ENCODE assay signal across 17 cellular contexts in genomic region chr3:113575191-113575590, GRCh38. TPM values are rescaled to one million over a fixed set of nuclear protein-coding genes. Genes with fewer than 3 reads are reported as not detected.
DNase-seq lines count a peak whose midpoint lies in the region; ATAC-seq, FAIRE-seq and TF ChIP-seq lines count a peak whose summit lies in the region.
"Had no signal": no experiment of that assay in that cellular context is flagged by ENCODE, and none has a peak within 500 bp of the region (broad histone marks: within the 10 kb centered on the region; RNA-seq: fewer than 3 reads in every experiment).

No MANE protein-coding gene starts in this region.

- CTCF ChIA-PET in A549 (lab: Yijun Ruan, JAX), result no interaction called here
- CTCF ChIA-PET in CD8-positive, alpha-beta memory T cell (lab: Charles Lee), result interaction anchor here (1.5 to 5.4 kb wide), 3 partner anchors 19 to 82 kb away, joined by 4 to 74 read pairs (median 67); no protein-coding TSS in a partner anchor

- no peaks in the 10 kb centered on the region for H3K9me3 Mint-ChIP-seq in CD8-positive, alpha-beta memory T cell
- no peaks in the 10 kb centered on the region for H3K9me3 Mint-ChIP-seq in memory B cell
- H3K9me3 Mint-ChIP-seq: activated naive CD4-positive, alpha-beta T cell treated with anti-CD3 and anti-CD28 coated beads for 36 hours; mesothelial cell of epicardium had no signal

- H3K4me1 ChIP-seq in A549 (peaks cover 25% of the 10 kb centered on the region), heart right ventricle (no peaks in the 10 kb centered on the region)
- H3K4me1 ChIP-seq in CD8-positive, alpha-beta memory T cell (ENCODE audit: insufficient read depth, low read length), result no peaks in the 10 kb centered on the region

- H3K36me3 ChIP-seq in CD8-positive, alpha-beta memory T cell (ENCODE audit: insufficient read depth, low read length), result peaks cover 14% of the 10 kb centered on the region
- H3K36me3 ChIP-seq in heart right ventricle, result no peaks in the 10 kb centered on the region
- H3K36me3 ChIP-seq: BLaER1 had no signal

- POLR2A ChIA-PET in A549 (lab: Yijun Ruan, JAX), result interaction anchor here (1.2 kb wide), 1 partner anchor 60 kb away, joined by 3 read pairs; the partner anchor contains the start of gene SPICE1
- POLR2A ChIA-PET in CD8-positive, alpha-beta memory T cell (lab: Charles Lee), result no interaction called here

- no peak for FAIRE-seq in A549 (lab: Jason Lieb, UNC)
- FAIRE-seq: G401.6, TTC549, urothelium cell line had no signal

- no peak overlapping the region for H3K4me3 Mint-ChIP-seq in CD8-positive, alpha-beta memory T cell
- no peak overlapping the region for H3K4me3 Mint-ChIP-seq in memory B cell
- H3K4me3 Mint-ChIP-seq: activated naive CD4-positive, alpha-beta T cell treated with anti-CD3 and anti-CD28 coated beads for 36 hours; mesothelial cell of epicardium had no signal

- WGBS in A549 (ENCODE audit: missing lambda C conversion rate), result 26% methylated on average over 4 of the region's 4 CpGs
- WGBS in heart right ventricle, 2 donors, result 32 to 46% methylated on average over 4 of the region's 4 CpGs

- intact Hi-C loops in heart right ventricle (cut with DNase I), result loop anchor here in 8 of 10 donors (5.0 to 10.0 kb wide), 4 partner anchors 60 to 83 kb away; partner anchors contain the start of gene SPICE1 (in 1 of the 8)

- H3K36me3 Mint-ChIP-seq in CD8-positive, alpha-beta memory T cell, result peaks cover 0 to 65% (median 11%) of the 10 kb centered on the region in 3 donors
- H3K36me3 Mint-ChIP-seq in memory B cell, result peaks cover 14% of the 10 kb centered on the region
- H3K36me3 Mint-ChIP-seq: mesothelial cell of epicardium had no signal

- peak overlapping the region in 5 of 8 donors; percentile 48 to 94 (median 85) for H3K27ac Mint-ChIP-seq in CD8-positive, alpha-beta memory T cell
- peak overlapping the region; percentile 69 for H3K27ac Mint-ChIP-seq in memory B cell
- H3K27ac Mint-ChIP-seq: activated naive CD4-positive, alpha-beta T cell treated with anti-CD3 and anti-CD28 coated beads for 36 hours; mesothelial cell of epicardium had no signal

- no peak for TF ChIP-seq EP300 in A549 (IDR thresholded peaks at IDR 0.05)

- in situ Hi-C loops in SK-MEL-5 (cut with HindIII; ENCODE audit: low pct_unique_long_range_greater_than_20kb, low sequenced_read_pairs), result no loop called here

- H3K4me3 ChIP-seq in A549 (no peak overlapping the region), heart right ventricle (no peak overlapping the region)
- no peak overlapping the region for H3K4me3 ChIP-seq in CD8-positive, alpha-beta memory T cell (ENCODE audit: low read length)
- H3K4me3 ChIP-seq: BLaER1 had no signal

- peak overlapping the region; percentile 49 for H3K4me2 ChIP-seq in A549
- H3K4me2 ChIP-seq: BLaER1 had no signal

- TF ChIP-seq RAD21 in A549 (conservative IDR thresholded peaks at IDR 0.05 in 1 of 2, IDR thresholded peaks at IDR 0.05 in 1 of 2), result no peak

- no peaks in the 10 kb centered on the region for H3K27me3 Mint-ChIP-seq in CD8-positive, alpha-beta memory T cell
- no peaks in the 10 kb centered on the region for H3K27me3 Mint-ChIP-seq in memory B cell

- ATAC-seq in A549 (peak in 1 of 2 experiments; percentile 51; a peak in 3 of 6 replicates), memory B cell (ENCODE audit: low read depth) (no peak), HG03097 (IDR thresholded peaks at IDR 0.05; ENCODE audit: low FRiP score, unreplicated experiment) (no peak), heart right ventricle (no peak)

- H3K9me3 ChIP-seq in A549 (peaks cover 8% of the 10 kb centered on the region; the same call in 1 of the 3 replicates), heart right ventricle (peaks cover 0 to 11% (median 0%) of the 10 kb centered on the region in 11 donors)
- H3K9me3 ChIP-seq in CD8-positive, alpha-beta memory T cell (ENCODE audit: low read length), result no peaks in the 10 kb centered on the region
- H3K9me3 ChIP-seq: BLaER1 had no signal

- TF ChIP-seq POLR2A in A549 (IDR thresholded peaks at IDR 0.05; ENCODE audit: low read length), result no peak

- DNase-seq in A549 (ENCODE audit: low read depth in 1 of 2, low spot score in 1 of 2) (peak in 1 of 2 experiments; percentile 59), SK-MEL-5 (ENCODE audit: low read depth, low spot score) (peak; percentile 13), memory B cell (ENCODE audit: low spot score in 2 of 2) (no peak), A172 (ENCODE audit: low spot score) (no peak), heart right ventricle (no peak)
- DNase-seq in CD8-positive, alpha-beta memory T cell, result no peak
- DNase-seq in stimulated activated CD4-positive, alpha-beta T cell treated with anti-CD3 and anti-CD28 coated beads, Interleukin-2, amount 100 ng/mL, for 24 hours, result no peak
- DNase-seq: activated naive CD4-positive, alpha-beta T cell treated with anti-CD3 and anti-CD28 coated beads for 36 hours; effector CD4-positive, alpha-beta T cell; NCI-H1105 treated with DMSO at 0.1 percent for 48 hours had no signal

- H3K27ac ChIP-seq in A549 (peak overlapping the region in 1 of 2 experiments; percentile 44; a peak in 1 of 6 replicates), heart right ventricle (no peak overlapping the region)
- H3K27ac ChIP-seq in CD8-positive, alpha-beta memory T cell (ENCODE audit: low read depth, low read length), result no peak overlapping the region
- H3K27ac ChIP-seq: BLaER1 had no signal

- no peaks in the 10 kb centered on the region for H3K27me3 ChIP-seq in CD8-positive, alpha-beta memory T cell (ENCODE audit: insufficient read depth, low read length, poor library complexity, severe bottlenecking)
- peaks cover 0 to 19% (median 5%) of the 10 kb centered on the region in 7 donors for H3K27me3 ChIP-seq in heart right ventricle
- H3K27me3 ChIP-seq: BLaER1 had no signal

- TF ChIP-seq CTCF in A549 (IDR thresholded peaks at IDR 0.05) (no peak), heart right ventricle (IDR thresholded peaks at IDR 0.05) (no peak)

- H3K4me1 Mint-ChIP-seq in CD8-positive, alpha-beta memory T cell, result peaks cover 4 to 11% (median 5%) of the 10 kb centered on the region in 3 donors
- peaks cover 11% of the 10 kb centered on the region for H3K4me1 Mint-ChIP-seq in memory B cell

TF ChIP-seq in A549, 52 proteins besides CTCF, POLR2A, EP300 and RAD21:
- TF ChIP-seq SMC3 (IDR thresholded peaks at IDR 0.05) (no peak), KDM5A (IDR thresholded peaks at IDR 0.05) (no peak), CHD4 (IDR thresholded peaks at IDR 0.05; ENCODE audit: borderline replicate concordance) (no peak), CBX8 (IDR thresholded peaks at IDR 0.05) (no peak), RCOR1 (IDR thresholded peaks at IDR 0.05; ENCODE audit: low read depth, low read length) (no peak), HOXB13 (CRISPR knock-in tag; IDR thresholded peaks at IDR 0.05; ENCODE audit: low read depth) (no peak), MAFK (IDR thresholded peaks at IDR 0.05; ENCODE audit: partially characterized antibody) (no peak), JUN (IDR thresholded peaks at IDR 0.05) (no peak), ZC3H11A (IDR thresholded peaks at IDR 0.05) (no peak), FOSB (CRISPR knock-in tag; IDR thresholded peaks at IDR 0.05) (no peak), CHD2 (IDR thresholded peaks at IDR 0.05; ENCODE audit: low read length, partially characterized antibody) (no peak), FOXS1 (CRISPR knock-in tag; IDR thresholded peaks at IDR 0.05) (no peak), FOSL2 (IDR thresholded peaks at IDR 0.05) (no peak), FOSL2 (CRISPR knock-in tag; IDR thresholded peaks at IDR 0.05) (no peak), NPAS2 (CRISPR knock-in tag; IDR thresholded peaks at IDR 0.05; ENCODE audit: borderline replicate concordance) (no peak), TFCP2L1 (CRISPR knock-in tag; IDR thresholded peaks at IDR 0.05) (no peak), POLR2AphosphoS2 (conservative IDR thresholded peaks at IDR 0.05; ENCODE audit: low read length) (no peak), PHF8 (IDR thresholded peaks at IDR 0.05; ENCODE audit: borderline replicate concordance, low read depth) (no peak)
- TF ChIP-seq, protein P1, sequence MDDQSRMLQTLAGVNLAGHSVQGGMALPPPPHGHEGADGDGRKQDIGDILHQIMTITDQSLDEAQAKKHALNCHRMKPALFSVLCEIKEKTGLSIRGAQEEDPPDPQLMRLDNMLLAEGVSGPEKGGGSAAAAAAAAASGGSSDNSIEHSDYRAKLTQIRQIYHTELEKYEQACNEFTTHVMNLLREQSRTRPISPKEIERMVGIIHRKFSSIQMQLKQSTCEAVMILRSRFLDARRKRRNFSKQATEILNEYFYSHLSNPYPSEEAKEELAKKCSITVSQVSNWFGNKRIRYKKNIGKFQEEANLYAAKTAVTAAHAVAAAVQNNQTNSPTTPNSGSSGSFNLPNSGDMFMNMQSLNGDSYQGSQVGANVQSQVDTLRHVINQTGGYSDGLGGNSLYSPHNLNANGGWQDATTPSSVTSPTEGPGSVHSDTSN (IDR thresholded peaks at IDR 0.05), result no peak

RNA-seq across cellular contexts. Expression of gene SIDT1, which starts 42.8 kb away (rescaled TPM):
- 7.5 and 8.4 TPM in 2 replicates for polyA plus RNA-seq in A549 (2011; rRNA removed)
- 3.5 and 3.8 TPM in 2 replicates for polyA plus RNA-seq in A549 (2012; cell fraction: cytosol; rRNA removed)
- 9.6 and 13.9 TPM in 2 replicates for polyA plus RNA-seq in A549 (2012; cell fraction: nucleus; rRNA removed)
- polyA plus RNA-seq in A549 (2017; fragmentation: RNase III; extraction: RNeasy Plus Mini Kit Qiagen cat#74134 plus additional on column Dnase treatment), result 0.25 to 0.43 TPM (median 0.25 TPM) in 3 replicates
- 17.8 and 18.3 TPM in 2 replicates for polyA minus RNA-seq in A549 (2011; rRNA and poly(A)+ RNA removed)
- total RNA-seq in CD8-positive, alpha-beta memory T cell, result 10 to 100 TPM; 14.8 to 16.6 TPM
- polyA plus RNA-seq in CD8-positive, alpha-beta memory T cell, result 23.9 TPM
- total RNA-seq in SK-MEL-5 (2014; rRNA removed; shearing (Covaris generic)), result 0.05 and 0.13 TPM in 2 replicates
- 0.05 and 0.06 TPM in 2 replicates for polyA plus RNA-seq in SK-MEL-5 (2015; cell fraction: cytosol; rRNA removed)
- polyA plus RNA-seq in SK-MEL-5 (2015; cell fraction: nucleus; rRNA removed), result not detected in 2 replicates
- total RNA-seq in A172 (2014; rRNA removed; shearing (Covaris generic)), result 0.02 TPM in 1 of 2 replicates, not detected in the other
- total RNA-seq in heart right ventricle, result 1 to 10 TPM in 5 of 10 donors, under 1 TPM in 5; 0.55 to 2.4 (median 0.97) TPM
- polyA plus RNA-seq in heart right ventricle, result under 1 TPM; 0.32 to 0.66 TPM
- total RNA-seq: fibroblast of villous mesenchyme, mesothelial cell of epicardium had no signal

Comparison
In these comparisons a context has a peak if more than half of its experiments do, and no peak if none do; other contexts are left out.
1. RNA of gene SIDT1, which starts 42.8 kb away (total RNA-seq): 14.8 to 16.6 TPM in CD8-positive, alpha-beta memory T cell; 0.55 to 2.4 TPM in heart right ventricle, 0.05 to 0.13 TPM in SK-MEL-5 and 0.02 TPM in A172; every median in the first group is over 4 times any median in the second.